In the genomic region with DNA sequence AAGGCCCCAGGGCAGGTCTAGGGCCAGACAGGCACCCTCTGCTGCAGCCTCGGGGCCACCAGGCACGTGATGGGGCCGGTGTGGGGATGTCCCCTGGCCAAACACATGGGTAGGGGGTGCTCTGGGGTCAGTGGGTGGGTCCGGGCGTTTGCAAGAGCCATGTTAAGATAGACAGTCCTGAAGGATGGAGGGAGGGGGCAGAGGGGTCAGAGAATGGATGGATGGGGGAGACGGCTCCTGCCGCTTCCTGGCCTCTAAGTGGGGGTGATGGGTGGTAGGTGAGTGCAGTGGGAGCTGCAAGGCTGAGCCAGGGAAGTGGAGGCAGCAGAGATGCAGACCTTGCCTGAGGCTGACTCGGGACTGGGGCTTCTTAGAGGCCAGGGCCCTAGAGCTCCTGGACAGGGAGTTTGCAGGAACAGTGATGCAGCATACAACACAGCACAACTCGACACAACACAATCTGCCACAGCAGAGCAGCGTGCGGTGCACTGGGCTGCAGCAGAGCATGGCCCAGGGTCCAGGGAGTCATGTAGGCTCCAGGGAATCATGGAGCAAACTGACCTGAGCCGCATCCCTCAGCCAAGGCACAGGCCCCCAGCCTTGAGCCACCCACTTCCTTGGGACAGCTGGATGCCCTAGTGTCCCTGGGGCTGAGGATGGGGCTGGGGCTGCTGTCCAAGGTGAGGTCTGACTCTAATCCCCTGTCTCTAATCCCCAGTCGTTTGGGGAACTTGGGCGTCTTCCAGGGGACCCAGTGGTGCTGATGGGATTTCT, we compare ENCODE assay signal across 27 cellular contexts.
"Had no signal": no experiment of that assay in that cellular context is flagged by ENCODE, and none has a peak within 500 bp of the region (broad histone marks: within the 10 kb centered on the region; RNA-seq: fewer than 3 reads in every experiment).

No MANE protein-coding gene starts in this region.

- H3K4me1 Mint-ChIP-seq: activated CD4-positive, alpha-beta T cell treated with anti-CD3 and anti-CD28 coated beads for 36 hours; activated CD4-positive, alpha-beta T cell treated with anti-CD3 and anti-CD28 coated beads, Interleukin-2, amount 10 ng/mL, durations not matched to agents 24 days and 14 days; activated T-helper 17 cell treated with anti-CD3 and anti-CD28 coated beads, Interleukin-2, amount 50 U/mL, for 72 hours had no signal

- H3K27me3 ChIP-seq: brain microvascular endothelial cell had no signal

- H3K27me3 Mint-ChIP-seq: activated CD4-positive, alpha-beta T cell treated with anti-CD3 and anti-CD28 coated beads, Interleukin-2, amount 10 ng/mL, durations not matched to agents 24 days and 14 days had no signal

- H3K27ac Mint-ChIP-seq: activated CD4-positive, alpha-beta memory T cell treated with anti-CD3 and anti-CD28 coated beads for 36 hours; activated CD4-positive, alpha-beta T cell treated with anti-CD3 and anti-CD28 coated beads for 36 hours; activated CD4-positive, alpha-beta T cell treated with anti-CD3 and anti-CD28 coated beads, Interleukin-2, amount 10 ng/mL, durations not matched to agents 24 days and 14 days; activated CD8-positive, alpha-beta T cell treated with anti-CD3 and anti-CD28 coated beads, Interleukin-2, amount 10 ng/mL, durations not matched to agents 7 days and 5 days; activated naive CD8-positive, alpha-beta T cell; activated T-helper 17 cell treated with anti-CD3 and anti-CD28 coated beads, Interleukin-2, amount 50 U/mL, for 72 hours; effector memory CD8-positive, alpha-beta T cell had no signal

- H3K9me3 Mint-ChIP-seq: activated T-cell treated with anti-CD3 and anti-CD28 coated beads, Interleukin-2, amount 50 U/mL, for 4 hours had no signal

- H3K4me3 Mint-ChIP-seq: activated CD4-positive, alpha-beta memory T cell treated with anti-CD3 and anti-CD28 coated beads for 36 hours; activated CD4-positive, alpha-beta T cell treated with anti-CD3 and anti-CD28 coated beads for 36 hours; activated CD4-positive, alpha-beta T cell treated with anti-CD3 and anti-CD28 coated beads, Interleukin-2, amount 10 ng/mL, durations not matched to agents 24 days and 14 days; activated CD8-positive, alpha-beta T cell treated with anti-CD3 and anti-CD28 coated beads, Interleukin-2, amount 10 ng/mL, durations not matched to agents 7 days and 5 days; activated naive CD8-positive, alpha-beta T cell; activated T-cell treated with anti-CD3 and anti-CD28 coated beads, Interleukin-2, amount 50 U/mL, for 4 hours; activated T-helper 17 cell treated with anti-CD3 and anti-CD28 coated beads, Interleukin-2, amount 50 U/mL, for 72 hours; effector memory CD8-positive, alpha-beta T cell had no signal

- FAIRE-seq: astrocyte, bronchial epithelial cell, colon, frontal cortex had no signal

- H3K36me3 ChIP-seq: brain microvascular endothelial cell had no signal

- ATAC-seq: activated CD4-positive, alpha-beta T cell treated with anti-CD3 and anti-CD28 coated beads for 36 hours; activated CD8-positive, alpha-beta T cell treated with anti-CD3 and anti-CD28 coated beads, Interleukin-2, amount 10 ng/mL, durations not matched to agents 7 days and 5 days; activated T-cell treated with anti-CD3 and anti-CD28 coated beads, Interleukin-2, amount 50 U/mL, for 4 hours; activated T-helper 17 cell treated with anti-CD3 and anti-CD28 coated beads, Interleukin-2, amount 50 U/mL, for 72 hours; effector memory CD8-positive, alpha-beta T cell had no signal

- DNase-seq: activated CD4-positive, alpha-beta memory T cell treated with anti-CD3 and anti-CD28 coated beads for 36 hours; activated CD4-positive, alpha-beta T cell treated with anti-CD3 and anti-CD28 coated beads for 36 hours; activated CD4-positive, alpha-beta T cell treated with anti-CD3 and anti-CD28 coated beads, Interleukin-2, amount 10 ng/mL, durations not matched to agents 24 days and 14 days; activated CD4-positive, CD25-positive, alpha-beta regulatory T cell; activated CD4-positive, CD25-positive, alpha-beta regulatory T cell treated with anti-CD3 and anti-CD28 coated beads, Interleukin-2, amount 50 U/mL, for 72 hours; activated CD8-positive, alpha-beta T cell treated with anti-CD3 and anti-CD28 coated beads, Interleukin-2, amount 10 ng/mL, durations not matched to agents 7 days and 5 days; activated effector memory CD4-positive, alpha-beta T cell treated with Interleukin-2 at 50 U/mL for 16 hours; activated gamma-delta T cell treated with Interleukin-2 at 50 U/mL for 16 hours; activated naive CD4-positive, alpha-beta T cell treated with anti-CD3 and anti-CD28 coated beads, Interleukin-2, amount 50 U/mL, for 16 hours; activated naive CD4-positive, alpha-beta T cell treated with Interleukin-2 at 50 U/mL for 16 hours; activated T-cell treated with anti-CD3 and anti-CD28 coated beads, Interleukin-2, amount 50 U/mL, for 4 hours; amniotic stem cell; anterior cingulate cortex; brain microvascular endothelial cell; caudate nucleus; cortex of kidney; dermis blood vessel endothelial cell; effector CD4-positive, alpha-beta T cell; effector memory CD8-positive, alpha-beta T cell; foreskin fibroblast; T-helper 2 cell had no signal

- H3K27ac ChIP-seq: brain microvascular endothelial cell had no signal

- H3K36me3 Mint-ChIP-seq: activated CD4-positive, alpha-beta memory T cell treated with anti-CD3 and anti-CD28 coated beads for 36 hours had no signal
